In the genomic region with DNA sequence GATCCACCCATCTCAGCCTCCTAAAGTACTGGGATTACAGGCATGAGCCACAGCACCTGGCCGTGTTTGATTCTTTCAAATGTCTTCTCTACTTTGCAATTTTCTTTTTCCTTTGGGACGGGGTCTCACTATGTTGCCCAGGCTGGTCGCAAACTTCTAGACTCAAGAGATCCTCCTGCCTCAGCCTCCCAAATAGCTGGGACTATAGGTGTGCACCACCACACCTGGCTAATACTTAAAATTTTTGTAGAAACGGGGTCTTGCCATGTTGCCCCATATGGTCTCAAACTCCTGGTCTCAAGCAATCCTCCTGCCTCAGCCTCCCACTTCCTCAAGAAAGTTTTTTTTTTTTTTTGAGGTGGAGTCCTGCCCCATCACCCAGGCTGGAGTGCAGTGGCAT, we compare ENCODE assay signal across 12 cellular contexts. TPM values are rescaled to one million over a fixed set of nuclear protein-coding genes. Genes with fewer than 3 reads are reported as not detected.
DNase-seq lines count a peak whose midpoint lies in the region; ATAC-seq and TF ChIP-seq lines count a peak whose summit lies in the region.
"Had no signal": no experiment of that assay in that cellular context is flagged by ENCODE, and none has a peak within 500 bp of the region (broad histone marks: within the 10 kb centered on the region; RNA-seq: fewer than 3 reads in every experiment).

No MANE protein-coding gene starts in this region.

- H3K27ac Mint-ChIP-seq in activated naive CD4-positive, alpha-beta T cell treated with anti-CD3 and anti-CD28 coated beads, Interleukin-2, amount 50 U/mL, for 24 hours = no peak overlapping the region
- H3K27ac Mint-ChIP-seq in stimulated activated naive CD8-positive, alpha-beta T cell treated with anti-CD3 and anti-CD28 coated beads, Interleukin-15, amount 100 ng/mL, for 72 hours = no peak overlapping the region

- intact Hi-C loops in heart right ventricle (cut with DNase I) = no loop called here

- H3K27me3 ChIP-seq in SU-DHL-6 (ENCODE audit: low read length) (no peaks in the 10 kb centered on the region), iPS-20b (ENCODE audit: insufficient read depth, low read length) (no peaks in the 10 kb centered on the region), heart right ventricle (no peaks in the 10 kb centered on the region)

- peak overlapping the region; percentile 78 for H3K4me2 ChIP-seq in SU-DHL-6 (ENCODE audit: low read depth, low read length, poor library complexity, severe bottlenecking)

- H2AFZ ChIP-seq in SU-DHL-6 (ENCODE audit: low read depth, low read length, severe bottlenecking) = no peak overlapping the region

- no peaks in the 10 kb centered on the region for H3K9me3 ChIP-seq in SU-DHL-6 (ENCODE audit: insufficient read depth, low read length)
- no peaks in the 10 kb centered on the region for H3K9me3 ChIP-seq in iPS-20b (ENCODE audit: insufficient read depth, low read depth, low read length)
- H3K9me3 ChIP-seq in heart right ventricle = no peaks in the 10 kb centered on the region

- no peak for TF ChIP-seq CTCF in SU-DHL-6 (IDR thresholded peaks at IDR 0.05; ENCODE audit: insufficient read depth, low read length, poor library complexity, severe bottlenecking)
- TF ChIP-seq CTCF in heart right ventricle (IDR thresholded peaks at IDR 0.05) = no peak

- peaks cover 18% of the 10 kb centered on the region for H3F3A ChIP-seq in SU-DHL-6 (ENCODE audit: insufficient read depth)

- H3K9me2 ChIP-seq in SU-DHL-6 (replicated peaks; ENCODE audit: insufficient read depth, low read length) = no peaks in the 10 kb centered on the region

- H3K79me2 ChIP-seq in SU-DHL-6 (ENCODE audit: insufficient read depth, low read length) = peaks cover 51% of the 10 kb centered on the region

- peak overlapping the region; percentile 90; the same call in 1 of the 2 replicates for H3K9ac ChIP-seq in SU-DHL-6 (ENCODE audit: low read length)
- no peak overlapping the region for H3K9ac ChIP-seq in iPS-20b (ENCODE audit: low read depth, low read length)

- WGBS in heart right ventricle, 2 donors = 95 to 96% methylated on average over 4 of the region's 4 CpGs

- H3K36me3 ChIP-seq in SU-DHL-6 (ENCODE audit: low read length) (0 out of 2 replicates have a peak, but pooled peaks cover 4% of the 10 kb centered on the region), iPS-20b (ENCODE audit: insufficient read depth, low read depth, low read length) (peaks cover 58% of the 10 kb centered on the region), heart right ventricle (peaks cover 0 to 67% (median 21%) of the 10 kb centered on the region in 9 donors)

- no peaks in the 10 kb centered on the region for H4K20me1 ChIP-seq in SU-DHL-6 (ENCODE audit: low read depth, low read length)

- H3K36me3 Mint-ChIP-seq in activated naive CD4-positive, alpha-beta T cell treated with anti-CD3 and anti-CD28 coated beads, Interleukin-2, amount 50 U/mL, for 24 hours = peaks cover 4% of the 10 kb centered on the region

- H3K4me3 Mint-ChIP-seq in activated naive CD4-positive, alpha-beta T cell treated with anti-CD3 and anti-CD28 coated beads, Interleukin-2, amount 50 U/mL, for 24 hours = peak overlapping the region; percentile 95
- H3K4me3 Mint-ChIP-seq in stimulated activated naive CD8-positive, alpha-beta T cell treated with anti-CD3 and anti-CD28 coated beads, Interleukin-15, amount 100 ng/mL, for 72 hours = peak overlapping the region; percentile 97

- H3K27me3 Mint-ChIP-seq in activated naive CD4-positive, alpha-beta T cell treated with anti-CD3 and anti-CD28 coated beads, Interleukin-2, amount 50 U/mL, for 24 hours = no peaks in the 10 kb centered on the region
- no peaks in the 10 kb centered on the region for H3K27me3 Mint-ChIP-seq in stimulated activated naive CD8-positive, alpha-beta T cell treated with anti-CD3 and anti-CD28 coated beads, Interleukin-15, amount 100 ng/mL, for 72 hours
- H3K27me3 Mint-ChIP-seq: dendritic cell treated with granulocyte-macrophage colony-stimulating factor and Interleukin-4, amounts not matched to agents 40 ng/mL and 50 ng/mL, for 4 days had no signal

- H3K4me1 ChIP-seq in iPS-20b (ENCODE audit: insufficient read depth, low read length) = no peaks in the 10 kb centered on the region; the same call in 1 of the 2 replicates
- peaks cover 4 to 38% (median 24%) of the 10 kb centered on the region in 9 donors for H3K4me1 ChIP-seq in heart right ventricle

- H3K27ac ChIP-seq in SU-DHL-6 (ENCODE audit: low read depth, low read length) (no peak overlapping the region), iPS-20b (ENCODE audit: low read length) (no peak overlapping the region), heart right ventricle (no peak overlapping the region)

- H3K4me3 ChIP-seq in SU-DHL-6 (ENCODE audit: insufficient read depth, low read length, poor library complexity, severe bottlenecking) (peak overlapping the region; percentile 91), iPS-20b (ENCODE audit: low read length) (peak overlapping the region; percentile 94; the same call in 1 of the 2 replicates), heart right ventricle (no peak overlapping the region)

- H3K4me1 Mint-ChIP-seq in activated naive CD4-positive, alpha-beta T cell treated with anti-CD3 and anti-CD28 coated beads, Interleukin-2, amount 50 U/mL, for 24 hours = peaks cover 27% of the 10 kb centered on the region
- H3K4me1 Mint-ChIP-seq in stimulated activated naive CD8-positive, alpha-beta T cell treated with anti-CD3 and anti-CD28 coated beads, Interleukin-15, amount 100 ng/mL, for 72 hours = peaks cover 46% of the 10 kb centered on the region

- no peak for DNase-seq in activated naive CD4-positive, alpha-beta T cell treated with Interleukin-2 at 50 U/mL for 16 hours
- DNase-seq in stimulated activated naive CD8-positive, alpha-beta T cell treated with anti-CD3 and anti-CD28 coated beads, Interleukin-15, amount 100 ng/mL, for 72 hours = no peak
- no peak for DNase-seq in heart right ventricle
- DNase-seq in AML-193 (lab: John Stamatoyannopoulos, UW) = no peak
- no peak for DNase-seq in KG1 (lab: John Stamatoyannopoulos, UW)
- DNase-seq: activated gamma-delta T cell, NCI-H226, RPMI8226 had no signal

- no peaks in the 10 kb centered on the region for H3K9me3 Mint-ChIP-seq in activated naive CD4-positive, alpha-beta T cell treated with anti-CD3 and anti-CD28 coated beads, Interleukin-2, amount 50 U/mL, for 24 hours
- no peaks in the 10 kb centered on the region for H3K9me3 Mint-ChIP-seq in stimulated activated naive CD8-positive, alpha-beta T cell treated with anti-CD3 and anti-CD28 coated beads, Interleukin-15, amount 100 ng/mL, for 72 hours
- H3K9me3 Mint-ChIP-seq: dendritic cell treated with granulocyte-macrophage colony-stimulating factor and Interleukin-4, amounts not matched to agents 40 ng/mL and 50 ng/mL, for 4 days had no signal

- no peak for ATAC-seq in stimulated activated naive CD8-positive, alpha-beta T cell treated with anti-CD3 and anti-CD28 coated beads, Interleukin-15, amount 100 ng/mL, for 72 hours
- no peak for ATAC-seq in heart right ventricle

RNA-seq across cellular contexts. Expression of a gene that starts 1.7 kb away (rescaled TPM):
- 10 to 100 TPM in 7 of 10 donors, 1 to 10 TPM in 3; 6.4 to 17.0 (median 11.1) TPM for total RNA-seq in heart right ventricle
- polyA plus RNA-seq in heart right ventricle = 1 to 10 TPM; 6.0 to 7.3 TPM

RNA-seq across cellular contexts. Expression of a gene that starts 1.8 kb away (rescaled TPM):
- 10 to 100 TPM; 10.1 to 18.4 (median 13.0) TPM for total RNA-seq in heart right ventricle
- 10 to 100 TPM; 12.0 to 28.9 TPM for polyA plus RNA-seq in heart right ventricle

RNA-seq across cellular contexts. Expression of a gene that starts 10.1 kb away (rescaled TPM):
- 100 to 1,000 TPM; 101 to 180 (median 151) TPM for total RNA-seq in heart right ventricle
- 100 to 1,000 TPM; 531 to 859 TPM for polyA plus RNA-seq in heart right ventricle

RNA-seq across cellular contexts. Expression of a gene that starts 21.6 kb away (rescaled TPM):
- total RNA-seq in heart right ventricle = 10 to 100 TPM; 25.4 to 54.7 (median 32.0) TPM
- polyA plus RNA-seq in heart right ventricle = 10 to 100 TPM; 29.8 to 42.9 TPM

RNA-seq across cellular contexts. Expression of a gene that starts 47.9 kb away (rescaled TPM):
- 100 to 1,000 TPM in 9 of 10 donors, 10 to 100 TPM in 1; 94.0 to 227 (median 120) TPM for total RNA-seq in heart right ventricle
- 100 to 1,000 TPM; 136 to 352 TPM for polyA plus RNA-seq in heart right ventricle

Comparison
In these comparisons a context has a peak if more than half of its experiments do, and no peak if none do; other contexts are left out.
1. H3K4me3 ChIP-seq: peak in SU-DHL-6 (single experiment) and iPS-20b (single experiment); none in heart right ventricle (0 of 10).